16 cellular contexts compared by ENCODE assay signal in the genomic region with DNA sequence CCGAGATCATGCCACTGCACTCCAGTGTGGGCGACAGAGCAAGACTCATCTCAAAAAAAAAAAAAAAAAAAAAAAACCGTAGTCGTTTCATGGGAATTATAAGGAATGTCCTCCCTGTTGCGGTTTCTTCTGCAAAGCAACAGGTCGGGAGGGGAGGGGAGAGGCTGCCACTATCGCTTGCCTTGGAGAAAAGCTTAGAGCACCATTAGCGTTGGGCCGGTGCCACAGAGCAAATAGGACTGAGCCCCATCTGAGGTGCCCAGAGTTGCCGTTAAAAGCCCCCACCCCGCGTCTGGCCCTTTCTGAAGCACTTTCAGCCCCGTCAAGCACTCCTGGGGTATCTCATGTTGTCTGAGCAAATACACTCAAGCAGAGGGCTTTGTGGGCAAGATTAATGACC. TPM values are rescaled to one million over a fixed set of nuclear protein-coding genes. Genes with fewer than 3 reads are reported as not detected.
DNase-seq lines count a peak whose midpoint lies in the region; TF ChIP-seq lines count a peak whose summit lies in the region.
"Had no signal": no experiment of that assay in that cellular context is flagged by ENCODE, and none has a peak within 500 bp of the region (broad histone marks: within the 10 kb centered on the region; RNA-seq: fewer than 3 reads in every experiment).

No MANE protein-coding gene starts in this region.

- peaks cover 22% of the 10 kb centered on the region for H3K27me3 Mint-ChIP-seq in neural progenitor cell (ENCODE audit: insufficient read depth, low read depth)

- TF ChIP-seq CTCF in GM20000 (IDR thresholded peaks at IDR 0.05; ENCODE audit: extremely low read depth, missing control alignments), result no peak
- no peak for TF ChIP-seq CTCF in neural progenitor cell (IDR thresholded peaks at IDR 0.05)

- H2AFZ ChIP-seq in neural progenitor cell (replicated peaks), result no peak overlapping the region

- peaks cover 9% of the 10 kb centered on the region for H3K4me1 ChIP-seq in neural progenitor cell

- H3K4me3 Mint-ChIP-seq in neural progenitor cell, result no peak overlapping the region
- H3K4me3 Mint-ChIP-seq: central memory CD8-positive, alpha-beta T cell had no signal

- peaks cover 38% of the 10 kb centered on the region for H3F3A ChIP-seq in neural progenitor cell (ENCODE audit: low read depth)

- H3K27ac ChIP-seq in neural progenitor cell, result no peak overlapping the region
- H3K27ac ChIP-seq: adrenal gland, neutrophil had no signal

- H3K36me3 Mint-ChIP-seq in neural progenitor cell, result no peaks in the 10 kb centered on the region

- peak overlapping the region; percentile 19 for H3K4me2 ChIP-seq in neural progenitor cell

- H3K9me3 Mint-ChIP-seq in neural progenitor cell, result no peaks in the 10 kb centered on the region
- H3K9me3 Mint-ChIP-seq: central memory CD8-positive, alpha-beta T cell had no signal

- no peaks in the 10 kb centered on the region for H3K36me3 ChIP-seq in neural progenitor cell
- H3K36me3 ChIP-seq: adrenal gland, neutrophil had no signal

- no peaks in the 10 kb centered on the region for H3K9me3 ChIP-seq in neural progenitor cell (ENCODE audit: low read depth)
- H3K9me3 ChIP-seq: adrenal gland, neutrophil had no signal

- DNase-seq in GM20000 (ENCODE audit: low spot score), result peak; percentile 30
- DNase-seq in NCI-H146 (lab: John Stamatoyannopoulos, UW), result peak; percentile 95
- DNase-seq in NCI-H510A treated with DMSO at 0.1 percent for 48 hours (lab: John Stamatoyannopoulos, UW), result peak; percentile 94
- peak; percentile 52 for DNase-seq in neural progenitor cell (ENCODE audit: low spot score)
- DNase-seq in nucleus accumbens (lab: John Stamatoyannopoulos, UW), result no peak
- no peak for DNase-seq in activated CD4-positive, alpha-beta T cell treated with anti-CD3 and anti-CD28 coated beads for 4 hours
- DNase-seq in activated CD4-positive, alpha-beta T cell treated with anti-CD3 and anti-CD28 coated beads for 48 hours, result no peak
- DNase-seq: activated CD4-positive, CD25-positive, alpha-beta regulatory T cell; activated CD8-positive, alpha-beta memory T cell treated with anti-CD3 and anti-CD28 coated beads, Interleukin-2, amount 10 ng/mL, durations not matched to agents 7 days and 5 days; effector CD8-positive, alpha-beta T cell; T-helper 2 cell had no signal

- no peak overlapping the region for H3K4me3 ChIP-seq in neural progenitor cell

- no peak overlapping the region for H3K27ac Mint-ChIP-seq in neural progenitor cell
- H3K27ac Mint-ChIP-seq: activated CD8-positive, alpha-beta memory T cell treated with anti-CD3 and anti-CD28 coated beads, Interleukin-2, amount 10 ng/mL, durations not matched to agents 7 days and 5 days had no signal

- H4K20me1 ChIP-seq in neural progenitor cell (ENCODE audit: low read depth), result no peaks in the 10 kb centered on the region

- no peaks in the 10 kb centered on the region for H3K79me2 ChIP-seq in neural progenitor cell (ENCODE audit: low read depth)

- H3K9ac ChIP-seq in neural progenitor cell, result no peak overlapping the region

- peaks cover 24% of the 10 kb centered on the region for H3K4me1 Mint-ChIP-seq in neural progenitor cell

- H3K27me3 ChIP-seq in neural progenitor cell, result peaks cover 61% of the 10 kb centered on the region

RNA-seq across cellular contexts. Expression of a gene that starts 2.2 kb away (rescaled TPM):
- 2.8 and 4.3 TPM in 2 replicates for total RNA-seq in neural progenitor cell (ENCODE audit: low replicate concordance)
- total RNA-seq: Right ventricle myocardium inferior, skeletal muscle tissue had no signal

RNA-seq across cellular contexts. Expression of a gene that starts 42.2 kb away (rescaled TPM):
- total RNA-seq in neural progenitor cell (ENCODE audit: low replicate concordance), result 20.4 and 25.0 TPM in 2 replicates

Comparison
In these comparisons a context has a peak if more than half of its experiments do, and no peak if none do; other contexts are left out.
1. DNase-seq: peak in GM20000 (single experiment), NCI-H146 (single experiment), NCI-H510A treated with DMSO at 0.1 percent for 48 hours (single experiment) and neural progenitor cell (single experiment); none in nucleus accumbens (0 of 56), activated CD4-positive, alpha-beta T cell treated with anti-CD3 and anti-CD28 coated beads for 4 hours (0 of 2) and activated CD4-positive, alpha-beta T cell treated with anti-CD3 and anti-CD28 coated beads for 48 hours (single experiment).